Comparison of ENCODE assay signal across 21 cellular contexts in the genomic region with DNA sequence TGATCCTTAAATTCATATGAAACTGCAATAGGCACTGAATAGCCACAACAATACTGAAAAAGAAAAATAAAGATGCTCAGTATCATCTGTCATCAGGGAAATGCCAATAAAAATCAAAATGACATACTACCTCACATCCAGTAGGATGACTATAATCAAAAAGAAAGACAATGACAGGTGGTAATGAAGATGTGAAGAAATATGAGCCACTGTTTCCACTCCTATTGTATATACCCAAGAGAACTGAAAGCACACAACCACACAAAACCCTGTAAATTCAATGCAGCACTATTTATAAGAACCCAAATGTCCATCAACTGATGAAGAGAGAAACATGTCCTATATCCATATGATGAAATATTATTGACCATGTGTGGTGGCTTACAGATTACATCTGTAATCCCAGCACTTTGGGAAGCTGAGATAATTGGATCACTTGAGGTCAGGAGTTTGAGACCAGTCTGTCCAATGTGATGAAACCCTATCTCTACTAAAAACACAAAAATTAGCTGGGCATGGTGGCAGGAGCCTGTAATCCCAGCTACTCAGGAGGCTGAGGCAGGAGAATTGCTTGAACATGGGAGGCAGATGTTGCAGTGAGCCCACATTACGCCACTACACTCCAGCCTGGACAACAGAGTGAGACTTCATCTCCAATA. TPM values are rescaled to one million over a fixed set of nuclear protein-coding genes. Genes with fewer than 3 reads are reported as not detected.
DNase-seq lines count a peak whose midpoint lies in the region; ATAC-seq, FAIRE-seq and TF ChIP-seq lines count a peak whose summit lies in the region.
"Had no signal": no experiment of that assay in that cellular context is flagged by ENCODE, and none has a peak within 500 bp of the region (broad histone marks: within the 10 kb centered on the region; RNA-seq: fewer than 3 reads in every experiment).

No MANE protein-coding gene starts in this region.

- H3K36me3 ChIP-seq in GM23248 (ENCODE audit: low read depth), result no peaks in the 10 kb centered on the region
- H3K36me3 ChIP-seq: tibial nerve had no signal

- H3K36me3 Mint-ChIP-seq in mesothelial cell of epicardium, result peaks cover 24% of the 10 kb centered on the region

- H3K27me3 Mint-ChIP-seq in mesothelial cell of epicardium (ENCODE audit: low read depth), result no peaks in the 10 kb centered on the region

- no peak overlapping the region for H3K4me3 ChIP-seq in GM23248
- H3K4me3 ChIP-seq: esophagus squamous epithelium, heart right ventricle, PC-9, tibial nerve had no signal

- DNase-seq in GM12891 (ENCODE audit: insufficient read length, low spot score) (no peak), GM23248 (no peak), NCI-H82 (lab: John Stamatoyannopoulos, UW) (peak; percentile 85), erythroblast (lab: John Stamatoyannopoulos, UW) (peak; percentile 11 to 58), mesothelial cell of epicardium (ENCODE audit: low spot score in 2 of 2, unreplicated experiment in 2 of 2) (no peak)
- DNase-seq: C1 segment of cervical spinal cord; DMS79; esophagus squamous epithelium; H9; heart right ventricle; islet precursor cell; NCI-H1105; NCI-H446; PC-9; SK-N-SH; stimulated activated CD4-positive, alpha-beta T cell treated with anti-CD3 and anti-CD28 coated beads, Interleukin-4, amount 100 ng/mL, for 4 hours had no signal

- H3K27me3 ChIP-seq in GM23248 (replicated peaks; ENCODE audit: insufficient read depth), result no peaks in the 10 kb centered on the region
- H3K27me3 ChIP-seq: esophagus squamous epithelium, heart right ventricle, tibial nerve had no signal

- ATAC-seq in HG02642 (IDR thresholded peaks at IDR 0.05; ENCODE audit: poor library complexity, unreplicated experiment), result no peak
- ATAC-seq in GM21576 (IDR thresholded peaks at IDR 0.05; ENCODE audit: unreplicated experiment), result no peak
- ATAC-seq in GM19463 (IDR thresholded peaks at IDR 0.05; ENCODE audit: unreplicated experiment), result no peak

- TF ChIP-seq POLR2A in GM12891 (IDR thresholded peaks at IDR 0.05; ENCODE audit: low read depth, low read length), result no peak
- no peak for TF ChIP-seq POLR2A in erythroblast (IDR thresholded peaks at IDR 0.05; ENCODE audit: low read length)

- WGBS in GM23248 (ENCODE audit: low coverage in 1 of 2, low lambda C conversion rate in 2 of 2, missing lambda C conversion rate in 2 of 2), 2 experiments, result 70 to 81% methylated on average over 1 of the region's 1 CpG

- no peak for TF ChIP-seq CTCF in mesothelial cell of epicardium (IDR thresholded peaks at IDR 0.05; ENCODE audit: unreplicated experiment)

- H3K4me2 ChIP-seq in GM23248 (ENCODE audit: unreplicated experiment), result peak overlapping the region; percentile 55
- H3K4me2 ChIP-seq: PC-9, SK-N-SH had no signal

- no peak overlapping the region for H3K27ac ChIP-seq in GM23248
- H3K27ac ChIP-seq: esophagus squamous epithelium, heart right ventricle, PC-9, tibial nerve had no signal

- H3K79me2 ChIP-seq in GM23248 (ENCODE audit: insufficient read depth), result peaks cover 100% of the 10 kb centered on the region

- peak; percentile 85 for FAIRE-seq in GM12891 (lab: Jason Lieb, UNC)
- FAIRE-seq: TTC549 had no signal

- in situ Hi-C loops in GM23248 (cut with MboI), result no loop called here

- H3K9me2 ChIP-seq in GM23248 (ENCODE audit: insufficient read depth), result no peaks in the 10 kb centered on the region
- H3K9me2 ChIP-seq: SK-N-SH had no signal

- peaks cover 21% of the 10 kb centered on the region for H3K9me3 Mint-ChIP-seq in mesothelial cell of epicardium

- H3K9me3 ChIP-seq in GM23248 (ENCODE audit: low read depth), result no peaks in the 10 kb centered on the region
- H3K9me3 ChIP-seq: esophagus squamous epithelium, SK-N-SH, tibial nerve had no signal

- peaks cover 8% of the 10 kb centered on the region for H3F3A ChIP-seq in GM23248 (ENCODE audit: insufficient read depth)

- H3K4me3 Mint-ChIP-seq in mesothelial cell of epicardium, result no peak overlapping the region
- H3K4me3 Mint-ChIP-seq: H9 had no signal

- H4K20me1 ChIP-seq in GM23248 (ENCODE audit: insufficient read depth), result peaks cover 23% of the 10 kb centered on the region

- no peak overlapping the region for H3K27ac Mint-ChIP-seq in mesothelial cell of epicardium

- peaks cover 5% of the 10 kb centered on the region for H3K4me1 Mint-ChIP-seq in mesothelial cell of epicardium
- H3K4me1 Mint-ChIP-seq: H9 had no signal

- H3K4me1 ChIP-seq in GM23248 (ENCODE audit: insufficient read depth), result peaks cover 23% of the 10 kb centered on the region
- H3K4me1 ChIP-seq: esophagus squamous epithelium had no signal

- no peak overlapping the region for H3K9ac ChIP-seq in GM23248
- H3K9ac ChIP-seq: SK-N-SH had no signal

- H2AFZ ChIP-seq in GM23248, result no peak overlapping the region
- H2AFZ ChIP-seq: PC-9 had no signal

TF ChIP-seq in GM12891, 5 proteins besides CTCF, POLR2A, EP300 and RAD21:
- TF ChIP-seq TAF1 (IDR thresholded peaks at IDR 0.05; ENCODE audit: low read depth, low read length) (no peak), SPI1 (IDR thresholded peaks at IDR 0.05; ENCODE audit: low read depth, low read length) (no peak), PAX5 (IDR thresholded peaks at IDR 0.05; ENCODE audit: insufficient read depth, low read length, severe bottlenecking) (no peak)

RNA-seq across cellular contexts. Expression of a gene that starts 39.9 kb away (rescaled TPM):
- polyA plus RNA-seq in GM12891 (2012; ENCODE audit: low read depth, missing spikeins), result 6.7 TPM
- total RNA-seq in GM23248 (2014; rRNA removed; shearing (Covaris generic)), result 39.6 and 41.0 TPM in 2 replicates
- 32.9 and 36.7 TPM in 2 replicates for polyA plus RNA-seq in GM23248 (2016; fragmentation: Nextera tagmentation; extraction: Ambion mirVana)
- 47.6 to 48.1 TPM (median 47.9 TPM) in 3 replicates for total RNA-seq in mesothelial cell of epicardium

RNA-seq across cellular contexts. Expression of a gene that starts 53.9 kb away (rescaled TPM):
- polyA plus RNA-seq in GM12891 (2012; ENCODE audit: low read depth, missing spikeins), result 29.9 TPM
- 38.8 and 42.9 TPM in 2 replicates for total RNA-seq in GM23248 (2014; rRNA removed; shearing (Covaris generic))
- 37.5 and 41.8 TPM in 2 replicates for polyA plus RNA-seq in GM23248 (2016; fragmentation: Nextera tagmentation; extraction: Ambion mirVana)
- total RNA-seq in mesothelial cell of epicardium, result 60.6 to 62.6 TPM (median 62.0 TPM) in 3 replicates

Comparison
In these comparisons a context has a peak if more than half of its experiments do, and no peak if none do; other contexts are left out.
1. DNase-seq: peak in NCI-H82 (single experiment) and erythroblast (2 of 2); none in GM12891 (single experiment), GM23248 (single experiment) and mesothelial cell of epicardium (0 of 2).